In genomic region chr2:127508621-127509034, GRCh38 we compare ENCODE assay signal across 8 cellular contexts. TPM values are rescaled to one million over a fixed set of nuclear protein-coding genes. Genes with fewer than 3 reads are reported as not detected.
DNase-seq lines count a peak whose midpoint lies in the region; FAIRE-seq and TF ChIP-seq lines count a peak whose summit lies in the region.

No MANE protein-coding gene starts in this region.

- H3K9me3 Mint-ChIP-seq in CD8-positive, alpha-beta memory T cell, result no peaks in the 10 kb centered on the region
- H3K9me3 Mint-ChIP-seq in CD4-positive, alpha-beta memory T cell, result no peaks in the 10 kb centered on the region

- FAIRE-seq in urothelium cell line (lab: Jason Lieb, UNC), result peak; percentile 96

- no peak overlapping the region for H3K4me3 ChIP-seq in CD8-positive, alpha-beta memory T cell (ENCODE audit: low read length)
- H3K4me3 ChIP-seq in HEK293 (ENCODE audit: low read depth, low read length), result no peak overlapping the region
- H3K4me3 ChIP-seq in CD4-positive, alpha-beta memory T cell (ENCODE audit: low read length in 2 of 2), result no peak overlapping the region

- peak overlapping the region; percentile 3 to 68 (median 46) for H3K27ac Mint-ChIP-seq in CD8-positive, alpha-beta memory T cell
- H3K27ac Mint-ChIP-seq in CD4-positive, alpha-beta memory T cell, result peak overlapping the region in 3 of 7 donors; percentile 1 to 79 (median 26)

- no peaks in the 10 kb centered on the region for H3K9me3 ChIP-seq in CD8-positive, alpha-beta memory T cell (ENCODE audit: low read length)
- no peaks in the 10 kb centered on the region for H3K9me3 ChIP-seq in HEK293 (ENCODE audit: control insufficient read depth, insufficient read depth, low read depth, low read length)
- H3K9me3 ChIP-seq in CD4-positive, alpha-beta memory T cell (ENCODE audit: control insufficient read depth in 1 of 2, low read length in 2 of 2), result no peaks in the 10 kb centered on the region

- H3K4me3 Mint-ChIP-seq in CD8-positive, alpha-beta memory T cell, result peak overlapping the region in 3 of 7 donors; percentile 0 to 59 (median 11)
- H3K4me3 Mint-ChIP-seq in CD4-positive, alpha-beta memory T cell, result peak overlapping the region in 2 of 8 donors; percentile 9 to 15

- H3K4me1 Mint-ChIP-seq in CD8-positive, alpha-beta memory T cell, result peaks cover 62 to 81% (median 81%) of the 10 kb centered on the region in 3 donors
- peaks cover 47 to 73% (median 52%) of the 10 kb centered on the region in 4 donors for H3K4me1 Mint-ChIP-seq in CD4-positive, alpha-beta memory T cell

- peaks cover 35% of the 10 kb centered on the region for H3K4me1 ChIP-seq in CD8-positive, alpha-beta memory T cell (ENCODE audit: insufficient read depth, low read length)
- peaks cover 20% of the 10 kb centered on the region for H3K4me1 ChIP-seq in HEK293 (ENCODE audit: control insufficient read depth, insufficient read depth, low read length)
- H3K4me1 ChIP-seq in CD4-positive, alpha-beta memory T cell (ENCODE audit: insufficient read depth, low read length), result peaks cover 61% of the 10 kb centered on the region

- H3K27me3 Mint-ChIP-seq in CD8-positive, alpha-beta memory T cell, result no peaks in the 10 kb centered on the region
- H3K27me3 Mint-ChIP-seq in CD4-positive, alpha-beta memory T cell, result no peaks in the 10 kb centered on the region

- no peak for DNase-seq in CD8-positive, alpha-beta memory T cell
- DNase-seq in dermis microvascular lymphatic vessel endothelial cell (ENCODE audit: low read depth in 2 of 2) (peak; percentile 53 to 94), medulla oblongata (ENCODE audit: extremely low spot score) (peak; percentile 84), urothelium cell line (ENCODE audit: low spot score) (peak; percentile 93)
- no peak for DNase-seq in CD4-positive, alpha-beta memory T cell
- DNase-seq in activated effector memory CD4-positive, alpha-beta T cell treated with Interleukin-2 at 50 U/mL for 16 hours, result no peak

- CTCF ChIA-PET in CD8-positive, alpha-beta memory T cell (lab: Charles Lee), result no interaction called here
- CTCF ChIA-PET in HEK293 (lab: Yijun Ruan, JAX), result interaction anchor here (0.6 to 2.7 kb wide), 7 partner anchors 29 to 707 kb away, joined by 3 to 11 read pairs (median 4); no protein-coding TSS in a partner anchor
- CTCF ChIA-PET in CD4-positive, alpha-beta memory T cell (lab: Charles Lee; ENCODE audit: partially characterized antibody), result interaction anchor here (1.4 kb wide), 1 partner anchor 11 kb away, joined by 4 read pairs; no protein-coding TSS in a partner anchor

- intact Hi-C loops in CD4-positive, alpha-beta memory T cell (cut with micrococcal nuclease), result no loop called here

- H3K27ac ChIP-seq in CD8-positive, alpha-beta memory T cell (ENCODE audit: low read depth, low read length), result no peak overlapping the region
- H3K27ac ChIP-seq in HEK293 (ENCODE audit: extremely low read depth, low read depth, low read length), result no peak overlapping the region
- H3K27ac ChIP-seq in CD4-positive, alpha-beta memory T cell (ENCODE audit: low read depth, low read length), result no peak overlapping the region

- H3K27me3 ChIP-seq in CD8-positive, alpha-beta memory T cell (ENCODE audit: insufficient read depth, low read length, poor library complexity, severe bottlenecking), result no peaks in the 10 kb centered on the region
- H3K27me3 ChIP-seq in CD4-positive, alpha-beta memory T cell (ENCODE audit: insufficient read depth, low read length), result no peaks in the 10 kb centered on the region

- peaks cover 18% of the 10 kb centered on the region for H3K36me3 ChIP-seq in CD8-positive, alpha-beta memory T cell (ENCODE audit: insufficient read depth, low read length)
- peaks cover 18 to 20% of the 10 kb centered on the region in 2 experiments; a peak in 2 of 3 replicates for H3K36me3 ChIP-seq in HEK293 (ENCODE audit: control insufficient read depth in 2 of 2, insufficient read depth in 1 of 2, low read length in 2 of 2)
- H3K36me3 ChIP-seq in CD4-positive, alpha-beta memory T cell (ENCODE audit: insufficient read depth, low read length), result peaks cover 23% of the 10 kb centered on the region

- H3K36me3 Mint-ChIP-seq in CD8-positive, alpha-beta memory T cell, result peaks cover 4 to 63% (median 6%) of the 10 kb centered on the region in 3 donors
- peaks cover 25 to 45% of the 10 kb centered on the region in 2 donors for H3K36me3 Mint-ChIP-seq in CD4-positive, alpha-beta memory T cell

- TF ChIP-seq CTCF in HEK293 (tag by site-specific recombination; IDR thresholded peaks at IDR 0.05), result no peak

- POLR2A ChIA-PET in CD8-positive, alpha-beta memory T cell (lab: Charles Lee), result no interaction called here
- POLR2A ChIA-PET in HEK293 (lab: Yijun Ruan, JAX), result interaction anchor here (0.8 to 3.2 kb wide), 2 partner anchors 18 to 264 kb away, joined by 4 to 19 read pairs; partner anchors contain the start of gene IWS1
- POLR2A ChIA-PET in CD4-positive, alpha-beta memory T cell (lab: Charles Lee; ENCODE audit: partially characterized antibody), result no interaction called here

TF ChIP-seq in HEK293, 187 proteins besides CTCF, POLR2A, EP300 and RAD21 (continues in another document):
- TF ChIP-seq ZNF23 (tag by site-specific recombination; IDR thresholded peaks at IDR 0.05; ENCODE audit: borderline replicate concordance), result no peak
- no peak for TF ChIP-seq ZNF211 (tag by site-specific recombination; IDR thresholded peaks at IDR 0.05; ENCODE audit: low read depth)
- TF ChIP-seq ZNF391 (tag by site-specific recombination; IDR thresholded peaks at IDR 0.05; ENCODE audit: borderline replicate concordance, low read depth), result peak; percentile 79; the same call in 1 of the 2 replicates
- TF ChIP-seq ZNF354C (tag by site-specific recombination; IDR thresholded peaks at IDR 0.05; ENCODE audit: borderline replicate concordance, low read depth), result no peak
- TF ChIP-seq ZNF785 (tag by site-specific recombination; IDR thresholded peaks at IDR 0.05), result no peak
- TF ChIP-seq TRIM28 (IDR thresholded peaks at IDR 0.05; ENCODE audit: borderline replicate concordance, low read length), result peak; percentile 96

TF ChIP-seq in PFSK-1, 5 proteins besides CTCF, POLR2A, EP300 and RAD21:
- TF ChIP-seq FOXP2 (optimal IDR thresholded peaks at IDR 0.05; ENCODE audit: borderline replicate concordance, extremely low read depth, extremely low read length, insufficient read depth) (no peak), TAF1 (IDR thresholded peaks at IDR 0.05; ENCODE audit: borderline replicate concordance, insufficient read depth, low read length) (no peak), POLR2AphosphoS5 (IDR thresholded peaks at IDR 0.05; ENCODE audit: low read depth, low read length) (0 out of 2 replicates have a peak, but pooled peaks have one; percentile 12), SIN3A (IDR thresholded peaks at IDR 0.05; ENCODE audit: borderline replicate concordance, insufficient read depth, low read length) (peak; percentile 92; the same call in 1 of the 2 replicates)
- TF ChIP-seq, protein P1, sequence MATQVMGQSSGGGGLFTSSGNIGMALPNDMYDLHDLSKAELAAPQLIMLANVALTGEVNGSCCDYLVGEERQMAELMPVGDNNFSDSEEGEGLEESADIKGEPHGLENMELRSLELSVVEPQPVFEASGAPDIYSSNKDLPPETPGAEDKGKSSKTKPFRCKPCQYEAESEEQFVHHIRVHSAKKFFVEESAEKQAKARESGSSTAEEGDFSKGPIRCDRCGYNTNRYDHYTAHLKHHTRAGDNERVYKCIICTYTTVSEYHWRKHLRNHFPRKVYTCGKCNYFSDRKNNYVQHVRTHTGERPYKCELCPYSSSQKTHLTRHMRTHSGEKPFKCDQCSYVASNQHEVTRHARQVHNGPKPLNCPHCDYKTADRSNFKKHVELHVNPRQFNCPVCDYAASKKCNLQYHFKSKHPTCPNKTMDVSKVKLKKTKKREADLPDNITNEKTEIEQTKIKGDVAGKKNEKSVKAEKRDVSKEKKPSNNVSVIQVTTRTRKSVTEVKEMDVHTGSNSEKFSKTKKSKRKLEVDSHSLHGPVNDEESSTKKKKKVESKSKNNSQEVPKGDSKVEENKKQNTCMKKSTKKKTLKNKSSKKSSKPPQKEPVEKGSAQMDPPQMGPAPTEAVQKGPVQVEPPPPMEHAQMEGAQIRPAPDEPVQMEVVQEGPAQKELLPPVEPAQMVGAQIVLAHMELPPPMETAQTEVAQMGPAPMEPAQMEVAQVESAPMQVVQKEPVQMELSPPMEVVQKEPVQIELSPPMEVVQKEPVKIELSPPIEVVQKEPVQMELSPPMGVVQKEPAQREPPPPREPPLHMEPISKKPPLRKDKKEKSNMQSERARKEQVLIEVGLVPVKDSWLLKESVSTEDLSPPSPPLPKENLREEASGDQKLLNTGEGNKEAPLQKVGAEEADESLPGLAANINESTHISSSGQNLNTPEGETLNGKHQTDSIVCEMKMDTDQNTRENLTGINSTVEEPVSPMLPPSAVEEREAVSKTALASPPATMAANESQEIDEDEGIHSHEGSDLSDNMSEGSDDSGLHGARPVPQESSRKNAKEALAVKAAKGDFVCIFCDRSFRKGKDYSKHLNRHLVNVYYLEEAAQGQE (IDR thresholded peaks at IDR 0.05; ENCODE audit: insufficient read depth in 1 of 2, low read depth in 2 of 2, low read length in 2 of 2), result no peak

RNA-seq across cellular contexts. Expression of gene IWS1, which starts 17.7 kb away (rescaled TPM):
- 10 to 100 TPM; 49.9 to 53.7 TPM for total RNA-seq in CD8-positive, alpha-beta memory T cell
- 33.1 TPM for polyA plus RNA-seq in CD8-positive, alpha-beta memory T cell
- polyA plus RNA-seq in PFSK-1 (2012; ENCODE audit: insufficient read length, low read depth), result 46.8 TPM
- 21.7 and 26.2 TPM in 2 replicates for total RNA-seq in dermis microvascular lymphatic vessel endothelial cell
- 10 to 100 TPM; 55.2 to 59.7 TPM for total RNA-seq in CD4-positive, alpha-beta memory T cell
- polyA plus RNA-seq in CD4-positive, alpha-beta memory T cell, result 10 to 100 TPM in 1 of 2 donors, 1 to 10 TPM in 1; 4.4 to 39.6 TPM

RNA-seq across cellular contexts. Expression of gene MYO7B, which starts 26.9 kb away (rescaled TPM):
- total RNA-seq in CD8-positive, alpha-beta memory T cell, result not detected
- not detected for polyA plus RNA-seq in CD8-positive, alpha-beta memory T cell
- polyA plus RNA-seq in PFSK-1 (2012; ENCODE audit: insufficient read length, low read depth), result not detected
- 0.13 TPM in 2 replicates for total RNA-seq in dermis microvascular lymphatic vessel endothelial cell
- not detected for total RNA-seq in CD4-positive, alpha-beta memory T cell
- polyA plus RNA-seq in CD4-positive, alpha-beta memory T cell, result not detected

Comparison
In these comparisons a context has a peak if more than half of its experiments do, and no peak if none do; other contexts are left out.
1. DNase-seq: peak in dermis microvascular lymphatic vessel endothelial cell (2 of 2), medulla oblongata (single experiment) and urothelium cell line (single experiment); none in CD8-positive, alpha-beta memory T cell (0 of 5), CD4-positive, alpha-beta memory T cell (0 of 5) and activated effector memory CD4-positive, alpha-beta T cell treated with Interleukin-2 at 50 U/mL for 16 hours (single experiment).